ENCODE assay signal across 8 cellular contexts in the genomic region with DNA sequence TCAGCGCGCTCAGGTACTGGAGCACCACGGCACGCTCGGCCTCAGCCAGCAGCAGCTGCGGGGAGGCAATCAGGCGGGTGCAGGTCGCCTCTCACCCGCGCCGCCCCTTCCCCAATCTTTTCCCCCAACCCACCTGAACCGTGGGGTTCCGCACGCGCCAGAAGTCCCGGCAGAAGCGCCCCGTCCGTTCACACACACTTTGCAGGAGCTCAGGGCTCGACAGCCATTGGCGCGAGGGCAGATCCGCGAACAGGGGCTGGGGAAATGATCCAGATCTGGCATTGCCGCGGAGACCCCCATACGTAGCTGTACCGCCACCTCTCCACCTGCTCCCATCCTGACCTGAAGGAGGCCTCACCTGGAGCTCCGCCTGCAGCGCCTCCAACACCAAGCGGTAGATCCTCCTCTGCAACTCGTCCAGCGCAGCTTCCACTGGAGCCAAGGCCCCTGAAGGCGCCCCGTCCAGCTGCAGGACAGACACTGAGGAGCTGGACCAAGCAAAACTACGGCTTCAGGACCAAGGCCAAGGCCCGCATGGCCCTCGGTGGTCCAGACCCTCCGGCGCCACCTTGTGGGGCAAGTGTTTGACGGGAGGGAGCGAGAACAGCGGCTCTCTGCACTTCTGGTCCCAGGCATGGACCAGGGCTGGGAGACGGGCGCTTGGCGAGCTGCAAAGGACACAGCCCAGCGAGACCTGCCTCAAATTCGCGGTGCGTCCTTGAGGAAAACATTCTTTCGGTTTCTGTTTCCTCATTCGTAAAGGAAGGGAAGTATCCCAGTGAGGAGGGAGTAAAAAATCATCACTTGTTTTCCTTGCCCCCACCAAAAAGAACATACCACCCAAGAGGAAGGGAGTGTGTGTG. TPM values are rescaled to one million over a fixed set of nuclear protein-coding genes. Genes with fewer than 3 reads are reported as not detected.
DNase-seq lines count a peak whose midpoint lies in the region; ATAC-seq, FAIRE-seq and TF ChIP-seq lines count a peak whose summit lies in the region.

No MANE protein-coding gene starts in this region.

- in situ Hi-C loops in GM13976 (cut with MboI; ENCODE audit: low sequenced_read_pairs, unreplicated experiment) = no loop called here

- FAIRE-seq in bronchial epithelial cell (lab: Jason Lieb, UNC) = peak; percentile 86

- no peak for ATAC-seq in GM18505 (IDR thresholded peaks at IDR 0.05; ENCODE audit: unreplicated experiment)

- TF ChIP-seq CTCF in 22Rv1 (IDR thresholded peaks at IDR 0.05) = peak; percentile 92
- TF ChIP-seq CTCF in GM13976 (IDR thresholded peaks at IDR 0.05; ENCODE audit: borderline replicate concordance, control extremely low read depth, extremely low read depth, insufficient read depth, missing control alignments) = peak; percentile 92
- TF ChIP-seq CTCF in WI38 (IDR thresholded peaks at IDR 0.05; ENCODE audit: low read depth, low read length) = peak; percentile 67; the same call in 1 of the 2 replicates
- peak; percentile 92 for TF ChIP-seq CTCF in bronchial epithelial cell (IDR thresholded peaks at IDR 0.05; ENCODE audit: insufficient read depth, low read length, severe bottlenecking)

- peak; percentile 85 for DNase-seq in GM13976 (ENCODE audit: low spot score)
- peak; percentile 61 to 77 for DNase-seq in NCI-H1930 (lab: John Stamatoyannopoulos, UW)
- peak; percentile 68 for DNase-seq in bronchial epithelial cell (ENCODE audit: low read depth)
- DNase-seq in iris pigment epithelial cell (ENCODE audit: low read depth) = peak; percentile 89
- DNase-seq in stimulated activated CD4-positive, alpha-beta T cell treated with anti-CD3 and anti-CD28 coated beads, Interleukin-12 subunit alpha, Interleukin-12 subunit beta, amount 100 ng/mL, for 24 hours (ENCODE audit: low read depth in 2 of 2) = peak; percentile 65 to 84

- no peaks in the 10 kb centered on the region for H3K36me3 ChIP-seq in bronchial epithelial cell (ENCODE audit: control insufficient read depth, insufficient read depth, low read length)

- H3K27me3 ChIP-seq in bronchial epithelial cell (ENCODE audit: control insufficient read depth, insufficient read depth, low read length) = no peaks in the 10 kb centered on the region

- H3K4me3 ChIP-seq in WI38 (ENCODE audit: low read depth, low read length) (peak overlapping the region; percentile 16; the same call in 1 of the 2 replicates), bronchial epithelial cell (ENCODE audit: low read depth, low read length) (no peak overlapping the region)

- peak overlapping the region; percentile 97 for H3K27ac ChIP-seq in 22Rv1

- TF ChIP-seq POLR2A in GM18505 (IDR thresholded peaks at IDR 0.05; ENCODE audit: borderline replicate concordance, extremely low read depth, insufficient read depth, insufficient read length) = no peak

RNA-seq across cellular contexts. Expression of gene MATCAP1, which starts 1.5 kb away (rescaled TPM):
- total RNA-seq in bronchial epithelial cell = 5.5 and 5.8 TPM in 2 replicates

RNA-seq across cellular contexts. Expression of gene EXOC3L1, which starts 4.7 kb away (rescaled TPM):
- total RNA-seq in bronchial epithelial cell = not detected in 2 replicates

RNA-seq across cellular contexts. Expression of gene E2F4, which starts 6.7 kb away (rescaled TPM):
- total RNA-seq in bronchial epithelial cell = 47.1 and 47.6 TPM in 2 replicates

RNA-seq across cellular contexts. Expression of gene ELMO3, which starts 13.7 kb away (rescaled TPM):
- total RNA-seq in bronchial epithelial cell = 25.6 and 44.0 TPM in 2 replicates

RNA-seq across cellular contexts. Expression of gene NOL3, which starts 14.9 kb away (rescaled TPM):
- total RNA-seq in bronchial epithelial cell = 28.2 and 37.8 TPM in 2 replicates
